13 cellular contexts compared by ENCODE assay signal in the genomic region with DNA sequence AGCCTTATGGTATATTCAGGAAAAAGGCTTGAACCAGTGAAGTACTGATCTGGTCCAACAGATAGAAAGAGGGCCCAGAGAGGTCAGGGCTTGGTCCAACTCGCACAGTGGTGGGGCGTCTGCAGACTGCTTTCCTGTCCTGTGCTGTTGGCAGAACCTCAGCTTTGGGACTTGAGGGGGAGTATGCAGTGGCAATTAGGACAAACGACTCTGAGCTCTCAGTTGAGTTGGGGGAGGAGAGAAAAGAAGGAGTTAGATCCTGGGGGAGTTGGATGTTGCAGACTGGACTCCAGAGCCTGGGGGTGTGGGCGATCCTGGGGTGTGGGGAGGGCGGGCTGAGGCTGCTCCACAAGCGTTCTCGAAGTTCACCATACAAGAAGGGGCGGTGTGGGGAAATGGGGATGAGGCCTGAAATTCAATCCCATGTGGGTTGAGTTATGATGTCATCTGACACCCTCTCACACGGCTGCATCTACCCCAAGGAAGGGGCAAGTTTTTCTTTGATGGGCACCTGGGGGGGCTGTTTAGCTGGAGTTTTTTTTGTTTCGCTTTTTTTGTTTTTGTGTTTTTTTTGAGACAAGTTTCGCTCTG. TPM values are rescaled to one million over a fixed set of nuclear protein-coding genes. Genes with fewer than 3 reads are reported as not detected.
DNase-seq lines count a peak whose midpoint lies in the region; ATAC-seq, FAIRE-seq and TF ChIP-seq lines count a peak whose summit lies in the region.
"Had no signal": no experiment of that assay in that cellular context is flagged by ENCODE, and none has a peak within 500 bp of the region (broad histone marks: within the 10 kb centered on the region; RNA-seq: fewer than 3 reads in every experiment).

No MANE protein-coding gene starts in this region.

- peaks cover 0 to 7% of the 10 kb centered on the region in 2 donors for H3K36me3 Mint-ChIP-seq in CD4-positive, alpha-beta memory T cell
- H3K36me3 Mint-ChIP-seq in GM23338 (ENCODE audit: low read depth): peaks cover 2% of the 10 kb centered on the region; the same call in 1 of the 3 replicates
- H3K36me3 Mint-ChIP-seq in activated naive CD8-positive, alpha-beta T cell treated with anti-CD3 and anti-CD28 coated beads, Interleukin-2, amount 10 ng/mL, durations not matched to agents 7 days and 5 days: peaks cover 2% of the 10 kb centered on the region
- H3K36me3 Mint-ChIP-seq in natural killer cell treated with Interleukin-12 subunit alpha and Interleukin-12 subunit beta and Interleukin-15 and Interleukin-18, amount 100 ng/mL, for 72 hours: no peaks in the 10 kb centered on the region

- peak overlapping the region in 7 of 8 donors; percentile 47 to 82 (median 61) for H3K4me3 Mint-ChIP-seq in CD4-positive, alpha-beta memory T cell
- peak overlapping the region; percentile 21; the same call in 1 of the 3 replicates for H3K4me3 Mint-ChIP-seq in GM23338
- H3K4me3 Mint-ChIP-seq in activated naive CD8-positive, alpha-beta T cell treated with anti-CD3 and anti-CD28 coated beads, Interleukin-2, amount 10 ng/mL, durations not matched to agents 7 days and 5 days: peak overlapping the region; percentile 76
- H3K4me3 Mint-ChIP-seq in natural killer cell treated with Interleukin-12 subunit alpha and Interleukin-12 subunit beta and Interleukin-15 and Interleukin-18, amount 100 ng/mL, for 72 hours: peak overlapping the region; percentile 66

- CTCF ChIA-PET in CD4-positive, alpha-beta memory T cell (lab: Charles Lee; ENCODE audit: partially characterized antibody): interaction anchor here (0.9 to 7.0 kb wide), 15 partner anchors 21 to 228 kb away, joined by 3 to 68 read pairs (median 4); partner anchors contain the start of genes MIEN1 and PSMD3

- H3K79me2 ChIP-seq in GM23338 (replicated peaks; ENCODE audit: insufficient read depth) (no peaks in the 10 kb centered on the region), MM.1S (ENCODE audit: low read length) (peaks cover 10% of the 10 kb centered on the region)
- H3K79me2 ChIP-seq: hepatocyte had no signal

- H3K27ac Mint-ChIP-seq in CD4-positive, alpha-beta memory T cell: peak overlapping the region; percentile 47 to 98 (median 87)
- H3K27ac Mint-ChIP-seq in GM23338: no peak overlapping the region
- peak overlapping the region; percentile 83 for H3K27ac Mint-ChIP-seq in activated naive CD8-positive, alpha-beta T cell treated with anti-CD3 and anti-CD28 coated beads, Interleukin-2, amount 10 ng/mL, durations not matched to agents 7 days and 5 days
- H3K27ac Mint-ChIP-seq in natural killer cell treated with Interleukin-12 subunit alpha and Interleukin-12 subunit beta and Interleukin-15 and Interleukin-18, amount 100 ng/mL, for 72 hours: peak overlapping the region; percentile 98 to 99

- H3K4me2 ChIP-seq in GM23338: peak overlapping the region; percentile 49; the same call in 1 of the 2 replicates
- no peak overlapping the region for H3K4me2 ChIP-seq in MM.1S (ENCODE audit: low read depth, low read length)
- H3K4me2 ChIP-seq: hepatocyte had no signal

- ATAC-seq in GM23338: no peak
- no peak for ATAC-seq in activated naive CD8-positive, alpha-beta T cell treated with anti-CD3 and anti-CD28 coated beads, Interleukin-2, amount 10 ng/mL, durations not matched to agents 7 days and 5 days (ENCODE audit: low read depth)
- no peak for ATAC-seq in natural killer cell treated with Interleukin-12 subunit alpha and Interleukin-12 subunit beta and Interleukin-15 and Interleukin-18, amount 100 ng/mL, for 72 hours
- ATAC-seq: esophagus mucosa had no signal

- H3K9me3 ChIP-seq in CD4-positive, alpha-beta memory T cell (ENCODE audit: control insufficient read depth in 1 of 2, low read length in 2 of 2): no peaks in the 10 kb centered on the region
- H3K9me3 ChIP-seq in MM.1S (replicated peaks; ENCODE audit: insufficient read depth, low read length): no peaks in the 10 kb centered on the region

- H3K27ac ChIP-seq in CD4-positive, alpha-beta memory T cell (ENCODE audit: low read depth, low read length): no peak overlapping the region
- H3K27ac ChIP-seq in GM23338 (ENCODE audit: low read depth): no peak overlapping the region
- H3K27ac ChIP-seq in MM.1S (ENCODE audit: low read length): no peak overlapping the region
- H3K27ac ChIP-seq: hepatocyte had no signal

- intact Hi-C loops in CD4-positive, alpha-beta memory T cell (cut with micrococcal nuclease): loop anchor here (10.0 kb wide), 1 partner anchor 202 kb away; no protein-coding TSS in a partner anchor

- peaks cover 37% of the 10 kb centered on the region for H3K4me1 ChIP-seq in CD4-positive, alpha-beta memory T cell (ENCODE audit: insufficient read depth, low read length)
- H3K4me1 ChIP-seq in GM23338 (ENCODE audit: insufficient read depth) (peaks cover 20% of the 10 kb centered on the region; the same call in 1 of the 2 replicates), MM.1S (ENCODE audit: low read length) (peaks cover 31% of the 10 kb centered on the region)

- no peak for FAIRE-seq in HTR-8/SVneo (lab: Jason Lieb, UNC)

- H3K4me1 Mint-ChIP-seq in CD4-positive, alpha-beta memory T cell: peaks cover 28 to 43% (median 34%) of the 10 kb centered on the region in 4 donors
- H3K4me1 Mint-ChIP-seq in GM23338: peaks cover 45% of the 10 kb centered on the region
- peaks cover 30% of the 10 kb centered on the region for H3K4me1 Mint-ChIP-seq in activated naive CD8-positive, alpha-beta T cell treated with anti-CD3 and anti-CD28 coated beads, Interleukin-2, amount 10 ng/mL, durations not matched to agents 7 days and 5 days
- H3K4me1 Mint-ChIP-seq in natural killer cell treated with Interleukin-12 subunit alpha and Interleukin-12 subunit beta and Interleukin-15 and Interleukin-18, amount 100 ng/mL, for 72 hours (ENCODE audit: low read depth in 2 of 2): peaks cover 39 to 43% of the 10 kb centered on the region in 2 donors

- H2AFZ ChIP-seq in GM23338: no peak overlapping the region; the same call in 1 of the 2 replicates
- no peak overlapping the region for H2AFZ ChIP-seq in MM.1S (ENCODE audit: low read length)
- H2AFZ ChIP-seq: hepatocyte had no signal

- TF ChIP-seq CTCF in GM23338 (conservative IDR thresholded peaks at IDR 0.05; ENCODE audit: low read depth in 2 of 2) (no peak), MM.1S (IDR thresholded peaks at IDR 0.05; ENCODE audit: low read length) (no peak)

- H3F3A ChIP-seq in GM23338 (replicated peaks; ENCODE audit: low read depth): peaks cover 14% of the 10 kb centered on the region
- H3F3A ChIP-seq in MM.1S (ENCODE audit: insufficient read depth, low read length): peaks cover 28% of the 10 kb centered on the region

- POLR2A ChIA-PET in CD4-positive, alpha-beta memory T cell (lab: Charles Lee; ENCODE audit: partially characterized antibody): interaction anchor here (0.8 to 8.1 kb wide), 13 partner anchors 12 to 350 kb away, joined by 3 to 99 read pairs (median 32); partner anchors contain the start of genes FBXL20, IKZF3, LRRC3C and MIEN1
- POLR2A ChIA-PET in activated naive CD8-positive, alpha-beta T cell treated with anti-CD3 and anti-CD28 coated beads, Interleukin-2, amount 10 ng/mL, durations not matched to agents 7 days and 5 days (lab: Charles Lee): interaction anchor here (0.6 to 1.8 kb wide), 5 partner anchors 18 to 228 kb away, joined by 3 to 5 read pairs (median 3); partner anchors contain the start of gene PSMD3

- H3K9ac ChIP-seq in MM.1S (ENCODE audit: low read length): no peak overlapping the region

- H3K4me3 ChIP-seq in CD4-positive, alpha-beta memory T cell (ENCODE audit: low read length in 2 of 2): no peak overlapping the region
- H3K4me3 ChIP-seq in GM23338 (no peak overlapping the region), MM.1S (ENCODE audit: low read length) (no peak overlapping the region)
- H3K4me3 ChIP-seq: hepatocyte had no signal

- H3K27me3 Mint-ChIP-seq in CD4-positive, alpha-beta memory T cell: no peaks in the 10 kb centered on the region
- peaks cover 28% of the 10 kb centered on the region for H3K27me3 Mint-ChIP-seq in GM23338 (ENCODE audit: insufficient read depth, low read depth, poor library complexity)
- H3K27me3 Mint-ChIP-seq in activated naive CD8-positive, alpha-beta T cell treated with anti-CD3 and anti-CD28 coated beads, Interleukin-2, amount 10 ng/mL, durations not matched to agents 7 days and 5 days: no peaks in the 10 kb centered on the region
- H3K27me3 Mint-ChIP-seq in natural killer cell treated with Interleukin-12 subunit alpha and Interleukin-12 subunit beta and Interleukin-15 and Interleukin-18, amount 100 ng/mL, for 72 hours: no peaks in the 10 kb centered on the region

- H3K27me3 ChIP-seq in CD4-positive, alpha-beta memory T cell (ENCODE audit: insufficient read depth, low read length): no peaks in the 10 kb centered on the region
- H3K27me3 ChIP-seq in GM23338 (ENCODE audit: insufficient read depth) (peaks cover 18% of the 10 kb centered on the region), MM.1S (replicated peaks; ENCODE audit: insufficient read depth, low read length) (no peaks in the 10 kb centered on the region; the same call in 1 of the 2 replicates)
- H3K27me3 ChIP-seq: hepatocyte had no signal

- H3K36me3 ChIP-seq in CD4-positive, alpha-beta memory T cell (ENCODE audit: insufficient read depth, low read length): no peaks in the 10 kb centered on the region
- no peaks in the 10 kb centered on the region for H3K36me3 ChIP-seq in GM23338 (ENCODE audit: insufficient read depth)
- H3K36me3 ChIP-seq in MM.1S (replicated peaks; ENCODE audit: insufficient read depth, low read length): no peaks in the 10 kb centered on the region

- H3K9me2 ChIP-seq in GM23338 (ENCODE audit: insufficient read depth): no peaks in the 10 kb centered on the region
- H3K9me2 ChIP-seq in MM.1S (replicated peaks; ENCODE audit: insufficient read depth, low read length): no peaks in the 10 kb centered on the region

- no peak for DNase-seq in CD4-positive, alpha-beta memory T cell
- DNase-seq in GM23338 (ENCODE audit: low spot score) (peak; percentile 42), HTR-8/SVneo (ENCODE audit: insufficient read length, low spot score) (no peak), MM.1S (no peak), NCI-H1694 (lab: John Stamatoyannopoulos, UW) (no peak)
- peak; percentile 8 for DNase-seq in activated naive CD8-positive, alpha-beta T cell treated with anti-CD3 and anti-CD28 coated beads, Interleukin-2, amount 10 ng/mL, durations not matched to agents 7 days and 5 days
- DNase-seq in natural killer cell treated with Interleukin-12 subunit alpha and Interleukin-12 subunit beta and Interleukin-15 and Interleukin-18, amount 100 ng/mL, for 72 hours (ENCODE audit: low spot score): no peak
- DNase-seq: cerebellar nuclear complex; NCI-H345; stimulated activated CD4-positive, alpha-beta T cell treated with anti-CD3 and anti-CD28 coated beads, Interleukin-4, amount 100 ng/mL, for 24 hours had no signal

- peaks cover 0 to under 1% (median 0%) of the 10 kb centered on the region in 8 donors for H3K9me3 Mint-ChIP-seq in CD4-positive, alpha-beta memory T cell
- no peaks in the 10 kb centered on the region; the same call in 2 of the 3 replicates for H3K9me3 Mint-ChIP-seq in GM23338
- H3K9me3 Mint-ChIP-seq in activated naive CD8-positive, alpha-beta T cell treated with anti-CD3 and anti-CD28 coated beads, Interleukin-2, amount 10 ng/mL, durations not matched to agents 7 days and 5 days: no peaks in the 10 kb centered on the region
- H3K9me3 Mint-ChIP-seq in natural killer cell treated with Interleukin-12 subunit alpha and Interleukin-12 subunit beta and Interleukin-15 and Interleukin-18, amount 100 ng/mL, for 72 hours: no peaks in the 10 kb centered on the region

- H4K20me1 ChIP-seq in GM23338 (replicated peaks; ENCODE audit: insufficient read depth): no peaks in the 10 kb centered on the region
- no peaks in the 10 kb centered on the region for H4K20me1 ChIP-seq in MM.1S (ENCODE audit: insufficient read depth, low read length)

RNA-seq across cellular contexts. Expression of gene GRB7, which starts 14.6 kb away (rescaled TPM):
- total RNA-seq in CD4-positive, alpha-beta memory T cell: not detected
- polyA plus RNA-seq in CD4-positive, alpha-beta memory T cell: not detected
- 23.1 and 28.9 TPM in 2 replicates for total RNA-seq in GM23338 (2014; rRNA removed; shearing (Covaris generic))
- polyA plus RNA-seq in GM23338 (2016; fragmentation: Nextera tagmentation; extraction: Ambion mirVana): 12.8 and 13.1 TPM in 2 replicates
- under 1 TPM; 0.37 to 0.61 TPM for total RNA-seq in activated naive CD8-positive, alpha-beta T cell treated with anti-CD3 and anti-CD28 coated beads, Interleukin-2, amount 10 ng/mL, durations not matched to agents 7 days and 5 days
- under 1 TPM in 1 of 2 donors, not detected in 1; 0.36 TPM for total RNA-seq in natural killer cell treated with Interleukin-12 subunit alpha and Interleukin-12 subunit beta and Interleukin-15 and Interleukin-18, amount 100 ng/mL, for 72 hours
- total RNA-seq: M059J had no signal

RNA-seq across cellular contexts. Expression of gene MIEN1, which starts 22.0 kb away (rescaled TPM):
- total RNA-seq in CD4-positive, alpha-beta memory T cell: 10 to 100 TPM; 35.8 TPM
- 10 to 100 TPM; 90.8 to 96.6 TPM for polyA plus RNA-seq in CD4-positive, alpha-beta memory T cell
- 24.3 and 37.1 TPM in 2 replicates for total RNA-seq in GM23338 (2014; rRNA removed; shearing (Covaris generic))
- 91.8 and 106 TPM in 2 replicates for polyA plus RNA-seq in GM23338 (2016; fragmentation: Nextera tagmentation; extraction: Ambion mirVana)
- 10 to 100 TPM; 38.1 to 38.6 TPM for total RNA-seq in activated naive CD8-positive, alpha-beta T cell treated with anti-CD3 and anti-CD28 coated beads, Interleukin-2, amount 10 ng/mL, durations not matched to agents 7 days and 5 days
- total RNA-seq in natural killer cell treated with Interleukin-12 subunit alpha and Interleukin-12 subunit beta and Interleukin-15 and Interleukin-18, amount 100 ng/mL, for 72 hours: 10 to 100 TPM; 56.3 to 64.6 TPM

RNA-seq across cellular contexts. Expression of gene ERBB2, which starts 52.5 kb away (rescaled TPM):
- 1 to 10 TPM; 4.1 to 4.5 TPM for total RNA-seq in CD4-positive, alpha-beta memory T cell
- under 1 TPM in 1 of 2 donors, not detected in 1; 0.55 TPM for polyA plus RNA-seq in CD4-positive, alpha-beta memory T cell
- total RNA-seq in GM23338 (2014; rRNA removed; shearing (Covaris generic)): 193 and 196 TPM in 2 replicates
- polyA plus RNA-seq in GM23338 (2016; fragmentation: Nextera tagmentation; extraction: Ambion mirVana): 44.9 and 46.2 TPM in 2 replicates
- 1 to 10 TPM; 6.4 to 6.6 TPM for total RNA-seq in activated naive CD8-positive, alpha-beta T cell treated with anti-CD3 and anti-CD28 coated beads, Interleukin-2, amount 10 ng/mL, durations not matched to agents 7 days and 5 days
- 1 to 10 TPM; 3.8 to 9.5 TPM for total RNA-seq in natural killer cell treated with Interleukin-12 subunit alpha and Interleukin-12 subunit beta and Interleukin-15 and Interleukin-18, amount 100 ng/mL, for 72 hours

Comparison
In these comparisons a context has a peak if more than half of its experiments do, and no peak if none do; other contexts are left out.
1. DNase-seq: peak in GM23338 (single experiment) and activated naive CD8-positive, alpha-beta T cell treated with anti-CD3 and anti-CD28 coated beads, Interleukin-2, amount 10 ng/mL, durations not matched to agents 7 days and 5 days (single experiment); none in CD4-positive, alpha-beta memory T cell (0 of 5), natural killer cell treated with Interleukin-12 subunit alpha and Interleukin-12 subunit beta and Interleukin-15 and Interleukin-18, amount 100 ng/mL, for 72 hours (single experiment), HTR-8/SVneo (single experiment), MM.1S (single experiment) and NCI-H1694 (single experiment).
2. H3K4me3 Mint-ChIP-seq: peak in every context shown above with its lines; median percentile 76 in activated naive CD8-positive, alpha-beta T cell treated with anti-CD3 and anti-CD28 coated beads, Interleukin-2, amount 10 ng/mL, durations not matched to agents 7 days and 5 days; 66 in natural killer cell treated with Interleukin-12 subunit alpha and Interleukin-12 subunit beta and Interleukin-15 and Interleukin-18, amount 100 ng/mL, for 72 hours; 61 in CD4-positive, alpha-beta memory T cell; 21 in GM23338.
3. RNA of gene GRB7, which starts 14.6 kb away (total RNA-seq): 23.1 to 28.9 TPM in GM23338; 0.37 to 0.61 TPM in activated naive CD8-positive, alpha-beta T cell treated with anti-CD3 and anti-CD28 coated beads, Interleukin-2, amount 10 ng/mL, durations not matched to agents 7 days and 5 days, 0.36 TPM in natural killer cell treated with Interleukin-12 subunit alpha and Interleukin-12 subunit beta and Interleukin-15 and Interleukin-18, amount 100 ng/mL, for 72 hours and not detected in CD4-positive, alpha-beta memory T cell; every median in the first group is over 10 times any median in the second.
4. RNA of gene ERBB2, which starts 52.5 kb away (total RNA-seq): 193 to 196 TPM in GM23338; 3.8 to 9.5 TPM in natural killer cell treated with Interleukin-12 subunit alpha and Interleukin-12 subunit beta and Interleukin-15 and Interleukin-18, amount 100 ng/mL, for 72 hours, 6.4 to 6.6 TPM in activated naive CD8-positive, alpha-beta T cell treated with anti-CD3 and anti-CD28 coated beads, Interleukin-2, amount 10 ng/mL, durations not matched to agents 7 days and 5 days and 4.1 to 4.5 TPM in CD4-positive, alpha-beta memory T cell; every median in the first group is over 10 times any median in the second.